ENCODE assay signal across 1 cellular context in genomic region chr10:132710746-132711617, GRCh38.
TF ChIP-seq lines count a peak whose summit lies in the region.

No MANE protein-coding gene starts in this region.

TF ChIP-seq in HepG2, 621 proteins besides CTCF, POLR2A, EP300 and RAD21 (continued from another document):
- no peak for TF ChIP-seq ZNF318 (CRISPR knock-in tag; IDR thresholded peaks at IDR 0.05)
- no peak for TF ChIP-seq CEBPG (CRISPR knock-in tag; IDR thresholded peaks at IDR 0.05)
- no peak for TF ChIP-seq ARID5B (CRISPR knock-in tag; IDR thresholded peaks at IDR 0.05)
- no peak for TF ChIP-seq RBFOX2 (IDR thresholded peaks at IDR 0.05; ENCODE audit: low read depth, low read length)
- TF ChIP-seq, protein P1, sequence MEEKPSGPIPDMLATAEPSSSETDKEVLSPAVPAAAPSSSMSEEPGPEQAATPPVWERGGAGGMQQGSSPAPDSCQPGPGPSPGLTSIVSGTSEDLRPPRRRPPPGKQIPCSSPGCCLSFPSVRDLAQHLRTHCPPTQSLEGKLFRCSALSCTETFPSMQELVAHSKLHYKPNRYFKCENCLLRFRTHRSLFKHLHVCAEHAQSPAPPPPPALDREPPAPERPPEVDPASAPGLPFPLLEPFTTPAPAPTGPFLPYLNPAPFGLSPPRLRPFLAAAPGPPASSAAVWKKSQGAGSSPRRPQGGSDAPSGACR (CRISPR knock-in tag; IDR thresholded peaks at IDR 0.05) = no peak
- no peak for TF ChIP-seq SIX1 (CRISPR knock-in tag; IDR thresholded peaks at IDR 0.05; ENCODE audit: borderline replicate concordance)
- TF ChIP-seq JARID2 (CRISPR knock-in tag; IDR thresholded peaks at IDR 0.05; ENCODE audit: insufficient replicate concordance) = no peak
- TF ChIP-seq KDM2A (CRISPR knock-in tag; IDR thresholded peaks at IDR 0.05; ENCODE audit: borderline replicate concordance, low read depth) = no peak
- TF ChIP-seq ZNF136 (CRISPR knock-in tag; IDR thresholded peaks at IDR 0.05; ENCODE audit: low read depth) = no peak
- TF ChIP-seq IRF9 (CRISPR knock-in tag; IDR thresholded peaks at IDR 0.05; ENCODE audit: borderline replicate concordance) = no peak
- no peak for TF ChIP-seq FOXK1 (CRISPR knock-in tag; IDR thresholded peaks at IDR 0.05; ENCODE audit: borderline replicate concordance, low read depth)
- no peak for TF ChIP-seq ZBTB10 (CRISPR knock-in tag; IDR thresholded peaks at IDR 0.05; ENCODE audit: borderline replicate concordance)
- TF ChIP-seq ZMAT5 (CRISPR knock-in tag; IDR thresholded peaks at IDR 0.05; ENCODE audit: borderline replicate concordance, low read depth) = no peak
- TF ChIP-seq WIZ (CRISPR knock-in tag; IDR thresholded peaks at IDR 0.05) = no peak
- TF ChIP-seq ZNF724P (CRISPR knock-in tag; IDR thresholded peaks at IDR 0.05; ENCODE audit: borderline replicate concordance) = no peak
- TF ChIP-seq ZNF670 (CRISPR knock-in tag; IDR thresholded peaks at IDR 0.05; ENCODE audit: borderline replicate concordance) = no peak
